Comparison of ENCODE assay signal across 8 cellular contexts in the genomic region with DNA sequence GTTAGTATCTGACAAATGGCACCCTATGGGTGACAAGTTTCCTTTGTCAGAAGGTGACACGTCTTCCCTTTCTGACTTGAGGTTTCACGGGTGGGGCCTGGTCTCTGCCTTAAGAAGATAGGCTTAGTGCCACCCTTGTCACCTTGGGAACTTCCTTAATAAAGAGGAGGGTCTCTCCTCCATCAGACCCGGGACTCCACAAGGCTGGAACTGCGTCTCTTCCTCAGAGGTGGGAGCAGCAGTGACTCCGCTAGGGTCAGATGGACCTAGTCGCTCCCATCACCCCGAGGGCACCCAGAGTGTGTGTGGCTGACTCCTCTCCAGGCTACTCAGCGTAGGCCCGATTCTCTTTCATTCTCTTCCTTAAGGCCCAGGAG. TPM values are rescaled to one million over a fixed set of nuclear protein-coding genes. Genes with fewer than 3 reads are reported as not detected.
DNase-seq lines count a peak whose midpoint lies in the region; ATAC-seq, FAIRE-seq and TF ChIP-seq lines count a peak whose summit lies in the region.

No MANE protein-coding gene starts in this region.

- H3K9ac ChIP-seq in keratinocyte (ENCODE audit: control insufficient read depth, extremely low read depth, insufficient read depth, low read length) = peak overlapping the region; percentile 47
- H3K9ac ChIP-seq in stomach smooth muscle (ENCODE audit: low read length in 2 of 2) = peak overlapping the region in 1 of 2 donors; percentile 29

- ATAC-seq in HG03196 (IDR thresholded peaks at IDR 0.05; ENCODE audit: unreplicated experiment) = peak; percentile 10
- no peak for ATAC-seq in GM21515 (IDR thresholded peaks at IDR 0.05; ENCODE audit: unreplicated experiment)

- peak overlapping the region in 2 of 3 experiments; percentile 57 to 59 for H3K4me3 ChIP-seq in keratinocyte (ENCODE audit: control insufficient read depth in 2 of 3, extremely low read depth in 1 of 3, insufficient read depth in 2 of 3, low read depth in 1 of 3, low read length in 3 of 3)
- peak overlapping the region; percentile 55 to 74 for H3K4me3 ChIP-seq in stomach smooth muscle (ENCODE audit: low read length in 2 of 2)

- dilution Hi-C loops in keratinocyte (cut with MboI; ENCODE audit: extremely low pct_ligation_motif_present, low sequenced_read_pairs) = no loop called here

- H3K27ac ChIP-seq in keratinocyte (ENCODE audit: control insufficient read depth, insufficient read depth, low read length) = no peak overlapping the region
- H3K27ac ChIP-seq in stomach smooth muscle (ENCODE audit: low read length) = no peak overlapping the region

- H3K4me1 ChIP-seq in keratinocyte (ENCODE audit: control insufficient read depth, extremely low read depth, insufficient read depth, low read length) (peaks cover 9% of the 10 kb centered on the region), stomach smooth muscle (ENCODE audit: control insufficient read depth, insufficient read depth, low read length) (peaks cover 16% of the 10 kb centered on the region)

- H3K9me3 Mint-ChIP-seq in activated naive CD4-positive, alpha-beta T cell treated with anti-CD3 and anti-CD28 coated beads, Interleukin-2, amount 50 U/mL, for 24 hours = no peaks in the 10 kb centered on the region

- peaks cover 29% of the 10 kb centered on the region for H3K4me1 Mint-ChIP-seq in activated naive CD4-positive, alpha-beta T cell treated with anti-CD3 and anti-CD28 coated beads, Interleukin-2, amount 50 U/mL, for 24 hours

- no peaks in the 10 kb centered on the region for H3K9me1 ChIP-seq in keratinocyte (ENCODE audit: control insufficient read depth, extremely low read depth, insufficient read depth, low read length)

- H4K20me1 ChIP-seq in keratinocyte (ENCODE audit: control insufficient read depth, extremely low read depth, insufficient read depth, low read length) = no peaks in the 10 kb centered on the region

- no peaks in the 10 kb centered on the region for H3K36me3 Mint-ChIP-seq in activated naive CD4-positive, alpha-beta T cell treated with anti-CD3 and anti-CD28 coated beads, Interleukin-2, amount 50 U/mL, for 24 hours

- no peak for TF ChIP-seq CTCF in keratinocyte (optimal IDR thresholded peaks at IDR 0.05 in 1 of 3, IDR thresholded peaks at IDR 0.05 in 1 of 3, conservative IDR thresholded peaks at IDR 0.05 in 1 of 3; ENCODE audit: extremely low read depth in 1 of 3, insufficient read depth in 2 of 3, low read length in 3 of 3)

- peak overlapping the region; percentile 73 for H3K4me3 Mint-ChIP-seq in activated naive CD4-positive, alpha-beta T cell treated with anti-CD3 and anti-CD28 coated beads, Interleukin-2, amount 50 U/mL, for 24 hours

- peak overlapping the region; percentile 68 for H3K4me2 ChIP-seq in keratinocyte (ENCODE audit: control insufficient read depth, extremely low read depth, insufficient read depth, low read depth, low read length)

- H3K36me3 ChIP-seq in keratinocyte (ENCODE audit: control insufficient read depth in 2 of 2, extremely low read depth in 1 of 2, insufficient read depth in 2 of 2, low read length in 2 of 2) (no peaks in the 10 kb centered on the region), stomach smooth muscle (ENCODE audit: control insufficient read depth in 2 of 2, insufficient read depth in 2 of 2, low read length in 2 of 2) (no peaks in the 10 kb centered on the region)

- peaks cover 8% of the 10 kb centered on the region for H3K79me2 ChIP-seq in keratinocyte (ENCODE audit: control insufficient read depth, insufficient read depth, low read length)

- no peak for FAIRE-seq in keratinocyte (lab: Jason Lieb, UNC)

- H3K27ac Mint-ChIP-seq in activated naive CD4-positive, alpha-beta T cell treated with anti-CD3 and anti-CD28 coated beads, Interleukin-2, amount 50 U/mL, for 24 hours = peak overlapping the region; percentile 72

- DNase-seq in CD1c-positive myeloid dendritic cell (ENCODE audit: extremely low spot score) (peak; percentile 15), keratinocyte (ENCODE audit: low read depth, low spot score) (no peak), G401 (ENCODE audit: low spot score) (no peak), NCI-H748 treated with DMSO at 0.1 percent for 48 hours (lab: John Stamatoyannopoulos, UW) (no peak)

- no peaks in the 10 kb centered on the region for H3K9me3 ChIP-seq in keratinocyte (ENCODE audit: control insufficient read depth, low read depth, low read length)
- H3K9me3 ChIP-seq in stomach smooth muscle (ENCODE audit: control insufficient read depth in 2 of 2, low read length in 2 of 2) = no peaks in the 10 kb centered on the region

- no peaks in the 10 kb centered on the region for H3K27me3 Mint-ChIP-seq in activated naive CD4-positive, alpha-beta T cell treated with anti-CD3 and anti-CD28 coated beads, Interleukin-2, amount 50 U/mL, for 24 hours

- peak overlapping the region; percentile 76 for H2AFZ ChIP-seq in keratinocyte (ENCODE audit: control insufficient read depth, low read length)

- no peaks in the 10 kb centered on the region for H3K27me3 ChIP-seq in keratinocyte (ENCODE audit: control insufficient read depth, extremely low read depth, insufficient read depth, low read length)
- H3K27me3 ChIP-seq in stomach smooth muscle (ENCODE audit: control insufficient read depth in 1 of 2, insufficient read depth in 2 of 2, low read length in 2 of 2) = no peaks in the 10 kb centered on the region

- in situ Hi-C loops in G401 (cut with HindIII; ENCODE audit: low sequenced_read_pairs) = no loop called here

RNA-seq across cellular contexts. Expression of gene WDTC1, which starts 0.8 kb away (rescaled TPM):
- polyA plus RNA-seq in keratinocyte = 5.1 to 10.1 TPM (median 5.7 TPM) in 3 replicates
- polyA plus RNA-seq in keratinocyte (2011; ENCODE audit: low read depth) = 4.4 TPM
- polyA plus RNA-seq in keratinocyte (2011; cell fraction: cytosol; rRNA removed) = 6.2 and 10.3 TPM in 2 replicates
- polyA plus RNA-seq in keratinocyte (2011; cell fraction: nucleus; rRNA removed) = 11.6 and 15.7 TPM in 2 replicates
- polyA plus RNA-seq in keratinocyte (2012; ENCODE audit: low replicate concordance) = 16.0 and 17.7 TPM in 2 replicates
- polyA minus RNA-seq in keratinocyte = 10.5 to 37.9 TPM (median 11.1 TPM) in 3 replicates
- polyA minus RNA-seq in keratinocyte (2011; cell fraction: cytosol; rRNA and poly(A)+ RNA removed) = 9.0 TPM
- 8.4 and 11.0 TPM in 2 replicates for polyA minus RNA-seq in keratinocyte (2011; cell fraction: nucleus; rRNA and poly(A)+ RNA removed)
- 13.2 and 15.8 TPM in 2 replicates for total RNA-seq in G401 (2014; rRNA removed; shearing (Covaris generic))
